Comparison of ENCODE assay signal across 30 cellular contexts in the genomic region with DNA sequence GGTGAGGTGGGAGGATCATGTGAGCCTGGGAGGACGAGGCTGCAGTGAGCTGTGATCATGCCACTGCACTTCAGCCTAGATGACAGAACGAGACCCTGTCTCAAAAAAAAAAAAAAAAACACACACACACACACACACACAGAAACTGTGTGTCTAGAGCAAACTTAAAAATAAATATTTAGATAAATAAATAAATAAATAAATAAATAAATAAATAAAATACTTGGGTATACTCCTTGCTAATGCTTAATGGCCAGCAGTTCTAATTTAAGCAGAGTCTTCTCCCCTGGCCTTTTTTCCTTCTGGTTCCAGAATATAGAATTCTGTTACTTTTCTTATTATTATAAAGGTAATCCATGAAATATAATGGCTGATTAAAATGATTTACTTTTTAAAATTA. TPM values are rescaled to one million over a fixed set of nuclear protein-coding genes. Genes with fewer than 3 reads are reported as not detected.
DNase-seq lines count a peak whose midpoint lies in the region; ATAC-seq, FAIRE-seq and TF ChIP-seq lines count a peak whose summit lies in the region.
"Had no signal": no experiment of that assay in that cellular context is flagged by ENCODE, and none has a peak within 500 bp of the region (broad histone marks: within the 10 kb centered on the region; RNA-seq: fewer than 3 reads in every experiment).

No MANE protein-coding gene starts in this region.

- H2BK20ac ChIP-seq in IMR-90 (ENCODE audit: low read depth, low read length), result no peak overlapping the region

- H2AFZ ChIP-seq in IMR-90 (replicated peaks; ENCODE audit: low read length, poor library complexity), result no peak overlapping the region

- no peak overlapping the region for H2BK15ac ChIP-seq in IMR-90 (ENCODE audit: low read depth, low read length)

- H3K27ac ChIP-seq in A549 (no peak overlapping the region; a peak in 1 of 6 replicates), IMR-90 (ENCODE audit: insufficient read depth, low read length) (no peak overlapping the region), RWPE2 (ENCODE audit: poor library complexity, severe bottlenecking) (peak overlapping the region; percentile 95), small intestine (ENCODE audit: low read depth in 1 of 2, low read length in 1 of 2) (no peak overlapping the region)
- H3K27ac ChIP-seq: 22Rv1, BLaER1 had no signal

- no peak for TF ChIP-seq EP300 in A549 (IDR thresholded peaks at IDR 0.05)

- H3K56ac ChIP-seq in IMR-90 (ENCODE audit: extremely low read depth, insufficient read depth, low read length), result no peak overlapping the region

- H3K4me2 ChIP-seq in A549 (no peak overlapping the region), IMR-90 (ENCODE audit: low read depth, low read length) (no peak overlapping the region)
- H3K4me2 ChIP-seq: BLaER1 had no signal

- dilution Hi-C loops in IMR-90 (cut with HindIII; ENCODE audit: low sequenced_read_pairs, unreplicated experiment), result no loop called here

- H2BK5ac ChIP-seq in IMR-90 (ENCODE audit: low read depth, low read length, poor library complexity, severe bottlenecking), result no peak overlapping the region

- H4K8ac ChIP-seq in IMR-90 (ENCODE audit: low read depth in 2 of 2, low read length in 2 of 2), result no peak overlapping the region

- H2BK120ac ChIP-seq in IMR-90 (ENCODE audit: low read depth, low read length), result 0 out of 2 replicates have a peak overlapping the region, but pooled peaks have one; percentile 27

- TF ChIP-seq POLR2A in A549 (IDR thresholded peaks at IDR 0.05; ENCODE audit: low read length), result no peak
- TF ChIP-seq POLR2A in IMR-90 (IDR thresholded peaks at IDR 0.05; ENCODE audit: low read depth, low read length), result no peak

- no peak overlapping the region for H3K18ac ChIP-seq in IMR-90 (ENCODE audit: low read depth, low read length)

- no peak overlapping the region for H4K91ac ChIP-seq in IMR-90 (ENCODE audit: insufficient read depth, low read depth, low read length)

- H4K20me1 ChIP-seq in IMR-90 (ENCODE audit: insufficient read depth, low read length), result no peaks in the 10 kb centered on the region
- H4K20me1 ChIP-seq: BLaER1 had no signal

- no peak overlapping the region for H3K4ac ChIP-seq in IMR-90 (ENCODE audit: low read depth, low read length)

- peaks cover 0 to 7% of the 10 kb centered on the region in 2 experiments; a peak in 2 of 4 replicates for H3K79me1 ChIP-seq in IMR-90 (ENCODE audit: low read depth in 1 of 2, low read length in 2 of 2)

- H3K9me3 ChIP-seq in A549, result no peaks in the 10 kb centered on the region
- no peaks in the 10 kb centered on the region for H3K9me3 ChIP-seq in IMR-90 (ENCODE audit: control insufficient read depth, insufficient read depth, low read length)
- no peaks in the 10 kb centered on the region for H3K9me3 ChIP-seq in RWPE2 (ENCODE audit: severe bottlenecking)
- H3K9me3 ChIP-seq in small intestine (ENCODE audit: control insufficient read depth, low read depth), result no peaks in the 10 kb centered on the region
- H3K9me3 ChIP-seq: BE2C, BLaER1 had no signal

- peaks cover 11% of the 10 kb centered on the region for H3K4me1 Mint-ChIP-seq in stimulated activated memory B cell treated with anti-CD40 and anti-IgM and Interleukin-4, amounts not matched to agents 10 μg/mL and 1 μg/mL and 100 μg/mL, for 72 hours
- H3K4me1 Mint-ChIP-seq in stimulated activated effector memory CD8-positive, alpha-beta T cell treated with anti-CD3 and anti-CD28 coated beads, Interleukin-12 subunit alpha, Interleukin-12 subunit beta, amount 100 ng/mL, for 72 hours, result peaks cover 10% of the 10 kb centered on the region

- in situ Hi-C loops in IMR-90 (cut with MboI; ENCODE audit: low sequenced_read_pairs), result loop anchor here (5.0 to 10.0 kb wide), 2 partner anchors 87 to 164 kb away; a partner anchor contains a TSS

- no peaks in the 10 kb centered on the region for H3K9me3 Mint-ChIP-seq in stimulated activated memory B cell treated with anti-CD40 and anti-IgM and Interleukin-4, amounts not matched to agents 10 μg/mL and 1 μg/mL and 100 μg/mL, for 72 hours
- no peaks in the 10 kb centered on the region for H3K9me3 Mint-ChIP-seq in stimulated activated effector memory CD8-positive, alpha-beta T cell treated with anti-CD3 and anti-CD28 coated beads, Interleukin-12 subunit alpha, Interleukin-12 subunit beta, amount 100 ng/mL, for 72 hours
- H3K9me3 Mint-ChIP-seq: CD4-positive, alpha-beta memory T cell; CD4-positive, CD25-positive, alpha-beta regulatory T cell; CD8-positive, alpha-beta memory T cell had no signal

- H3K36me3 ChIP-seq in IMR-90 (ENCODE audit: control insufficient read depth, insufficient read depth, low read length), result no peaks in the 10 kb centered on the region
- H3K36me3 ChIP-seq in RWPE2 (ENCODE audit: low read depth), result no peaks in the 10 kb centered on the region
- no peaks in the 10 kb centered on the region for H3K36me3 ChIP-seq in small intestine (ENCODE audit: control insufficient read depth in 2 of 2, insufficient read depth in 2 of 2, low read length in 2 of 2)
- H3K36me3 ChIP-seq: BE2C, BLaER1 had no signal

- no peak overlapping the region for H2AK5ac ChIP-seq in IMR-90 (ENCODE audit: low read depth, low read length)

- peaks cover 18% of the 10 kb centered on the region for H3K9me1 ChIP-seq in IMR-90 (ENCODE audit: insufficient read depth, low read length)

- H3K4me1 ChIP-seq in A549 (peaks cover 28% of the 10 kb centered on the region), IMR-90 (ENCODE audit: control insufficient read depth, insufficient read depth, low read length) (peaks cover 8% of the 10 kb centered on the region), RWPE2 (ENCODE audit: insufficient read depth, poor library complexity, severe bottlenecking) (peaks cover 16% of the 10 kb centered on the region), small intestine (ENCODE audit: control insufficient read depth in 2 of 2, insufficient read depth in 1 of 2, low read depth in 1 of 2, low read length in 1 of 2) (no peaks in the 10 kb centered on the region)
- H3K4me1 ChIP-seq: BE2C had no signal

- H3K27ac Mint-ChIP-seq in stimulated activated memory B cell treated with anti-CD40 and anti-IgM and Interleukin-4, amounts not matched to agents 10 μg/mL and 1 μg/mL and 100 μg/mL, for 72 hours, result no peak overlapping the region
- no peak overlapping the region for H3K27ac Mint-ChIP-seq in stimulated activated effector memory CD8-positive, alpha-beta T cell treated with anti-CD3 and anti-CD28 coated beads, Interleukin-12 subunit alpha, Interleukin-12 subunit beta, amount 100 ng/mL, for 72 hours
- H3K27ac Mint-ChIP-seq: CD14-positive monocyte; CD4-positive, alpha-beta memory T cell; CD4-positive, CD25-positive, alpha-beta regulatory T cell; CD8-positive, alpha-beta memory T cell had no signal

- H3K9ac ChIP-seq in IMR-90 (ENCODE audit: low read depth, low read length), result no peak overlapping the region
- H3K9ac ChIP-seq: BLaER1 had no signal

- 82% methylated on average over 2 of the region's 2 CpGs for WGBS in A549 (ENCODE audit: missing lambda C conversion rate)
- WGBS in IMR-90 (ENCODE audit: extremely low coverage in 2 of 2, insufficient read length in 1 of 2), 2 experiments, result no CpG with 5 or more reads among the region's 2 CpGs
- 84 to 98% (median 87%) methylated on average over 2 of the region's 2 CpGs for WGBS in small intestine, 3 donors

- H3K4me3 Mint-ChIP-seq in stimulated activated memory B cell treated with anti-CD40 and anti-IgM and Interleukin-4, amounts not matched to agents 10 μg/mL and 1 μg/mL and 100 μg/mL, for 72 hours, result no peak overlapping the region
- no peak overlapping the region for H3K4me3 Mint-ChIP-seq in stimulated activated effector memory CD8-positive, alpha-beta T cell treated with anti-CD3 and anti-CD28 coated beads, Interleukin-12 subunit alpha, Interleukin-12 subunit beta, amount 100 ng/mL, for 72 hours
- H3K4me3 Mint-ChIP-seq: CD14-positive monocyte; CD4-positive, alpha-beta memory T cell; CD8-positive, alpha-beta memory T cell had no signal

- TF ChIP-seq RAD21 in A549 (conservative IDR thresholded peaks at IDR 0.05 in 1 of 2, IDR thresholded peaks at IDR 0.05 in 1 of 2) (no peak), IMR-90 (IDR thresholded peaks at IDR 0.05; ENCODE audit: low read length) (no peak)

- intact Hi-C loops in IMR-90 (cut with micrococcal nuclease), result no loop called here

- CTCF ChIA-PET in A549 (lab: Yijun Ruan, JAX), result interaction anchor here (0.6 to 2.4 kb wide), 9 partner anchors 9 to 154 kb away, joined by 3 to 6 read pairs (median 4); a partner anchor contains a TSS
- CTCF ChIA-PET in IMR-90 (lab: Yijun Ruan, JAX), result no interaction called here

- H3K4me3 ChIP-seq in A549 (no peak overlapping the region), IMR-90 (ENCODE audit: insufficient read depth, low read depth, low read length) (no peak overlapping the region), RWPE2 (ENCODE audit: severe bottlenecking) (no peak overlapping the region), small intestine (ENCODE audit: low read depth in 1 of 2, low read length in 2 of 2) (no peak overlapping the region)
- H3K4me3 ChIP-seq: BLaER1 had no signal

- FAIRE-seq in A549 (lab: Jason Lieb, UNC) (no peak), small intestine (lab: Jason Lieb, UNC) (no peak)
- FAIRE-seq: GM12891, GM19239 had no signal

- H3K27me3 Mint-ChIP-seq in stimulated activated memory B cell treated with anti-CD40 and anti-IgM and Interleukin-4, amounts not matched to agents 10 μg/mL and 1 μg/mL and 100 μg/mL, for 72 hours, result no peaks in the 10 kb centered on the region
- H3K27me3 Mint-ChIP-seq: CD4-positive, alpha-beta memory T cell had no signal

- TF ChIP-seq CTCF in A549 (IDR thresholded peaks at IDR 0.05) (no peak), IMR-90 (conservative IDR thresholded peaks at IDR 0.05; ENCODE audit: low read depth, low read length) (no peak), RWPE2 (IDR thresholded peaks at IDR 0.05; ENCODE audit: poor library complexity, severe bottlenecking) (no peak)

- H4K5ac ChIP-seq in IMR-90 (ENCODE audit: low read depth, low read length), result no peak overlapping the region

- H3K27me3 ChIP-seq in IMR-90 (ENCODE audit: control insufficient read depth, insufficient read depth, low read length) (no peaks in the 10 kb centered on the region), RWPE2 (ENCODE audit: insufficient read depth, poor library complexity, severe bottlenecking) (no peaks in the 10 kb centered on the region), small intestine (ENCODE audit: control insufficient read depth in 2 of 2, insufficient read depth in 2 of 2, low read length in 2 of 2) (no peaks in the 10 kb centered on the region)
- H3K27me3 ChIP-seq: BE2C, BLaER1 had no signal

- POLR2A ChIA-PET in A549 (lab: Yijun Ruan, JAX) (no interaction called here), IMR-90 (lab: Charles Lee; ENCODE audit: unreplicated experiment) (no interaction called here)

- H3K23ac ChIP-seq in IMR-90 (ENCODE audit: low read depth, low read length), result no peak overlapping the region

- H3K14ac ChIP-seq in IMR-90 (replicated peaks; ENCODE audit: low read depth, low read length), result no peak overlapping the region

- H2AK9ac ChIP-seq in IMR-90 (replicated peaks; ENCODE audit: low read depth, low read length, poor library complexity), result no peak overlapping the region

- no peak for DNase-seq in A549 (ENCODE audit: low read depth in 1 of 2, low spot score in 1 of 2)
- no peak for DNase-seq in IMR-90
- no peak for DNase-seq in RWPE2 (ENCODE audit: low spot score)
- no peak for DNase-seq in stimulated activated effector memory CD8-positive, alpha-beta T cell treated with anti-CD3 and anti-CD28 coated beads, Interleukin-12 subunit alpha, Interleukin-12 subunit beta, amount 100 ng/mL, for 72 hours (ENCODE audit: low spot score in 2 of 2)
- DNase-seq in small intestine, result no peak
- DNase-seq: ACHN; BE2C; C1 segment of cervical spinal cord; CD4-positive, alpha-beta memory T cell; CD4-positive, CD25-positive, alpha-beta regulatory T cell; CD8-positive, alpha-beta memory T cell; COR-L47; DMS 273 treated with DMSO at 0.1 percent for 48 hours; DMS153; DMS53; DMS79; DND-41; EL; GDM1 had no signal

- H3K36me3 Mint-ChIP-seq in stimulated activated memory B cell treated with anti-CD40 and anti-IgM and Interleukin-4, amounts not matched to agents 10 μg/mL and 1 μg/mL and 100 μg/mL, for 72 hours, result no peaks in the 10 kb centered on the region
- peaks cover 5% of the 10 kb centered on the region for H3K36me3 Mint-ChIP-seq in stimulated activated effector memory CD8-positive, alpha-beta T cell treated with anti-CD3 and anti-CD28 coated beads, Interleukin-12 subunit alpha, Interleukin-12 subunit beta, amount 100 ng/mL, for 72 hours
- H3K36me3 Mint-ChIP-seq: CD14-positive monocyte; CD4-positive, CD25-positive, alpha-beta regulatory T cell had no signal

- no peak for ATAC-seq in A549
- no peak for ATAC-seq in IMR-90 (ENCODE audit: low read depth)
- ATAC-seq in RWPE2 (ENCODE audit: low read depth), result no peak
- no peak for ATAC-seq in stimulated activated memory B cell treated with anti-CD40 and anti-IgM and Interleukin-4, amounts not matched to agents 10 μg/mL and 1 μg/mL and 100 μg/mL, for 72 hours
- ATAC-seq in stimulated activated effector memory CD8-positive, alpha-beta T cell treated with anti-CD3 and anti-CD28 coated beads, Interleukin-12 subunit alpha, Interleukin-12 subunit beta, amount 100 ng/mL, for 72 hours, result no peak

- BruUV-seq in IMR-90 (replicated peaks; lab: Mats Ljungman, UMichigan), result no TSS peak

RNA-seq across cellular contexts. Expression of a gene that starts 5.1 kb away (rescaled TPM):
- polyA plus RNA-seq in A549 (2011; rRNA removed) (117 and 129 TPM in 2 replicates), A549 (2017; fragmentation: RNase III; extraction: RNeasy Plus Mini Kit Qiagen cat#74134 plus additional on column Dnase treatment) (136 to 166 TPM (median 160 TPM) in 3 replicates), IMR-90 (2012; rRNA removed) (152 and 168 TPM in 2 replicates), small intestine (100 to 1,000 TPM in 1 of 3 donors, 10 to 100 TPM in 2; 72.0 to 121 (median 84.0) TPM)
- polyA plus RNA-seq in A549 (2012; cell fraction: cytosol; rRNA removed), result 226 and 286 TPM in 2 replicates
- polyA plus RNA-seq in A549 (2012; cell fraction: nucleus; rRNA removed), result 174 and 199 TPM in 2 replicates
- 54.8 and 57.0 TPM in 2 replicates for polyA minus RNA-seq in A549 (2011; rRNA and poly(A)+ RNA removed)
- 46.4 and 48.9 TPM in 2 replicates for total RNA-seq in IMR-90 (2012; rRNA removed)
- polyA plus RNA-seq in IMR-90 (2012; cell fraction: cytosol; rRNA removed), result 75.2 and 195 TPM in 2 replicates
- polyA plus RNA-seq in IMR-90 (2012; cell fraction: nucleus; rRNA removed; ENCODE audit: low replicate concordance), result 54.5 and 73.7 TPM in 2 replicates

RNA-seq across cellular contexts. Expression of a gene that starts 12.1 kb away (rescaled TPM):
- polyA plus RNA-seq in A549 (2011; rRNA removed), result 0.67 and 0.79 TPM in 2 replicates
- 0.45 and 0.60 TPM in 2 replicates for polyA plus RNA-seq in A549 (2012; cell fraction: cytosol; rRNA removed)
- polyA plus RNA-seq in A549 (2012; cell fraction: nucleus; rRNA removed), result 0.55 and 0.83 TPM in 2 replicates
- 0.21 to 0.35 TPM (median 0.29 TPM) in 3 replicates for polyA plus RNA-seq in A549 (2017; fragmentation: RNase III; extraction: RNeasy Plus Mini Kit Qiagen cat#74134 plus additional on column Dnase treatment)
- polyA minus RNA-seq in A549 (2011; rRNA and poly(A)+ RNA removed), result 0.68 and 0.91 TPM in 2 replicates
- total RNA-seq in IMR-90 (2012; rRNA removed), result 0.36 and 0.56 TPM in 2 replicates
- 1.2 and 1.6 TPM in 2 replicates for polyA plus RNA-seq in IMR-90 (2012; rRNA removed)
- 0.47 and 1.5 TPM in 2 replicates for polyA plus RNA-seq in IMR-90 (2012; cell fraction: cytosol; rRNA removed)
- 1.1 and 1.2 TPM in 2 replicates for polyA plus RNA-seq in IMR-90 (2012; cell fraction: nucleus; rRNA removed; ENCODE audit: low replicate concordance)
- 10 to 100 TPM in 1 of 3 donors, 1 to 10 TPM in 2; 8.1 to 12.1 (median 9.7) TPM for polyA plus RNA-seq in small intestine
- total RNA-seq: A673; CD4-positive, CD25-positive, alpha-beta regulatory T cell; Daoy had no signal
- polyA plus RNA-seq: CD4-positive, alpha-beta memory T cell; CD4-positive, CD25-positive, alpha-beta regulatory T cell; CD8-positive, alpha-beta memory T cell had no signal

RNA-seq across cellular contexts. Expression of a gene that starts 18.4 kb away (rescaled TPM):
- polyA plus RNA-seq in A549 (2011; rRNA removed) (13.4 and 15.8 TPM in 2 replicates), A549 (2017; fragmentation: RNase III; extraction: RNeasy Plus Mini Kit Qiagen cat#74134 plus additional on column Dnase treatment) (17.0 to 18.4 TPM (median 17.7 TPM) in 3 replicates), IMR-90 (2012; rRNA removed) (15.2 and 16.3 TPM in 2 replicates), small intestine (10 to 100 TPM; 23.2 to 37.3 (median 24.6) TPM)
- polyA plus RNA-seq in A549 (2012; cell fraction: cytosol; rRNA removed), result 24.4 and 25.9 TPM in 2 replicates
- 17.6 and 18.2 TPM in 2 replicates for polyA plus RNA-seq in A549 (2012; cell fraction: nucleus; rRNA removed)
- polyA minus RNA-seq in A549 (2011; rRNA and poly(A)+ RNA removed), result 7.9 and 9.5 TPM in 2 replicates
- 8.1 and 9.0 TPM in 2 replicates for total RNA-seq in IMR-90 (2012; rRNA removed)
- polyA plus RNA-seq in IMR-90 (2012; cell fraction: cytosol; rRNA removed), result 12.7 and 13.7 TPM in 2 replicates
- 11.7 and 14.6 TPM in 2 replicates for polyA plus RNA-seq in IMR-90 (2012; cell fraction: nucleus; rRNA removed; ENCODE audit: low replicate concordance)

RNA-seq across cellular contexts. Expression of a gene that starts 32.1 kb away (rescaled TPM):
- polyA plus RNA-seq in A549 (2011; rRNA removed) (9.4 and 12.9 TPM in 2 replicates), A549 (2017; fragmentation: RNase III; extraction: RNeasy Plus Mini Kit Qiagen cat#74134 plus additional on column Dnase treatment) (29.0 to 31.0 TPM (median 30.4 TPM) in 3 replicates), IMR-90 (2012; rRNA removed) (13.2 and 15.4 TPM in 2 replicates), small intestine (10 to 100 TPM in 1 of 3 donors, 1 to 10 TPM in 2; 6.9 to 18.1 (median 7.0) TPM)
- polyA plus RNA-seq in A549 (2012; cell fraction: cytosol; rRNA removed), result 51.4 and 63.6 TPM in 2 replicates
- polyA plus RNA-seq in A549 (2012; cell fraction: nucleus; rRNA removed), result 48.8 and 84.3 TPM in 2 replicates
- 6.0 and 8.6 TPM in 2 replicates for polyA minus RNA-seq in A549 (2011; rRNA and poly(A)+ RNA removed)
- total RNA-seq in IMR-90 (2012; rRNA removed), result 2.8 and 2.9 TPM in 2 replicates
- 15.5 and 29.2 TPM in 2 replicates for polyA plus RNA-seq in IMR-90 (2012; cell fraction: cytosol; rRNA removed)
- polyA plus RNA-seq in IMR-90 (2012; cell fraction: nucleus; rRNA removed; ENCODE audit: low replicate concordance), result 6.5 and 20.0 TPM in 2 replicates

RNA-seq across cellular contexts. Expression of a gene that starts 37.0 kb away (rescaled TPM):
- polyA plus RNA-seq in A549 (2011; rRNA removed) (0.12 and 0.24 TPM in 2 replicates), A549 (2017; fragmentation: RNase III; extraction: RNeasy Plus Mini Kit Qiagen cat#74134 plus additional on column Dnase treatment) (not detected in 3 replicates), IMR-90 (2012; rRNA removed) (not detected in 2 replicates), small intestine (not detected)
- polyA plus RNA-seq in A549 (2012; cell fraction: cytosol; rRNA removed), result 0.04 TPM in 1 of 2 replicates, not detected in the other
- 0.12 TPM in 1 of 2 replicates, not detected in the other for polyA plus RNA-seq in A549 (2012; cell fraction: nucleus; rRNA removed)
- not detected in 2 replicates for polyA minus RNA-seq in A549 (2011; rRNA and poly(A)+ RNA removed)
- not detected in 2 replicates for total RNA-seq in IMR-90 (2012; rRNA removed)
- polyA plus RNA-seq in IMR-90 (2012; cell fraction: cytosol; rRNA removed), result 0.04 TPM in 1 of 2 replicates, not detected in the other
- polyA plus RNA-seq in IMR-90 (2012; cell fraction: nucleus; rRNA removed; ENCODE audit: low replicate concordance), result 0.06 TPM in 1 of 2 replicates, not detected in the other
- total RNA-seq: A172; A673; CD4-positive, CD25-positive, alpha-beta regulatory T cell; CD8-positive, alpha-beta memory T cell; Daoy; G401 had no signal
- polyA plus RNA-seq: AG04450; CD14-positive monocyte; CD4-positive, alpha-beta memory T cell; CD8-positive, alpha-beta memory T cell had no signal
